Comparison of ENCODE assay signal across 8 cellular contexts in the genomic region with DNA sequence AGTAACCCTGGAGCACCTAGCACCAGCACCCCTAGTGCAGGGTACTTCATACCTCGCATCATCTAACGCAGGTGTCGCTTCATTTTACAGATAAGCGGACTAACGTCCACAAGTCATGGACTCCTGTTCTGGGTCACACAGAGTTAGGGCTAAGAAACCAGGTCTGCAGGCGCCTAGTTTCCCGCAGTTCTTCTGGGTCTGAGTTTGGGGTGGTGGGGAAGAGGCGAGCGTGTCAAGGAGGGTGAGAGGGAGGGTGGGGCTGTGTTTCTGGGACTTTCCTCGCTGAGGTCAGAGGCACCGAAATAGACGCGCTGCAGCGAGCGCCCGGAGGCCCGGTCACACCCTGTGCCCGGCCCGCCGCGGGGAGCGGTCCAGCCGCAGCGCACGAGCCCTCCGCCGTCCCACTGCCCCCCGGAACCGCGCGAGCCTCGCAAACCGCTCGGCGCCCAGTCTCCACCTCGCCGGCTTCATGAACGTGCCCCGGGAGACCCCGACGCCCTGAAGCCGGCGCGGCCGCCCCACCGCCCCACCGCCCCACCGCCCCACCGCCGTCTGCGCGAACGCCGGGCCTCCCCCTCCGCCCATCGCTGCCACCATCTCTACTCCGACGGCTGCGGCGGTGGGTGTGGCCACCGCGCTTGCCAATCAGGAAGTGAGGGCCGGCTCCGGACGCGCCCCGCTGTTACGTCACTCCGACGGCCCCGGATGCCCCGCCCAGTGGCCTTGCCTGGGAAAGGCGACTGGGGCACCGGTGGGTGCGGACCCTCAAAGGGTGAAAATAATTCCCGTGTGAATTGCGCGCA. TPM values are rescaled to one million over a fixed set of nuclear protein-coding genes. Genes with fewer than 3 reads are reported as not detected.
DNase-seq lines count a peak whose midpoint lies in the region; ATAC-seq and TF ChIP-seq lines count a peak whose summit lies in the region.

No MANE protein-coding gene starts in this region.

- peak; percentile 54 to 74 for TF ChIP-seq POLR2A in uterus (IDR thresholded peaks at IDR 0.05)

- no peaks in the 10 kb centered on the region for H3K27me3 ChIP-seq in right cardiac atrium (ENCODE audit: control insufficient read depth, insufficient read depth)
- H3K27me3 ChIP-seq in uterus: no peaks in the 10 kb centered on the region

- ATAC-seq in HG02588 (IDR thresholded peaks at IDR 0.05; ENCODE audit: unreplicated experiment) (peak; percentile 66), right cardiac atrium (peak; percentile 83 to 90)

- no peaks in the 10 kb centered on the region for H3K36me3 ChIP-seq in uterus

- peaks cover 54% of the 10 kb centered on the region for H3K4me1 Mint-ChIP-seq in T-helper 2 cell treated with Interferon-gamma antibody and Interleukin-4, amounts not matched to agents 5 μg/mL and 100 μg/mL, for 36 hours (ENCODE audit: low read depth)

- 5% methylated on average over 78 of the region's 78 CpGs for WGBS in right cardiac atrium

- H3K9me3 ChIP-seq in right cardiac atrium (ENCODE audit: control insufficient read depth, low read length) (no peaks in the 10 kb centered on the region), uterus (no peaks in the 10 kb centered on the region)

- peak overlapping the region; percentile 99 for H3K27ac Mint-ChIP-seq in T-helper 2 cell treated with Interferon-gamma antibody and Interleukin-4, amounts not matched to agents 5 μg/mL and 100 μg/mL, for 36 hours

- peak; percentile 93 for DNase-seq in GM10266 (ENCODE audit: extremely low spot score)
- peak; percentile 90 for DNase-seq in NCI-H1105 (lab: John Stamatoyannopoulos, UW)
- peak; percentile 90 for DNase-seq in T-helper 2 cell treated with Interferon-gamma antibody and Interleukin-4, amounts not matched to agents 5 μg/mL and 100 μg/mL, for 36 hours (ENCODE audit: low spot score)
- peak; percentile 95 to 98 (median 98) for DNase-seq in right cardiac atrium
- DNase-seq in putamen (ENCODE audit: low spot score): peak; percentile 74
- peak; percentile 90 to 93 for DNase-seq in uterus

- H3K27ac ChIP-seq in angular gyrus (ENCODE audit: low read depth, low read length) (peak overlapping the region; percentile 62), right cardiac atrium (ENCODE audit: low read length) (peak overlapping the region; percentile 93), uterus (peak overlapping the region; percentile 92)

- TF ChIP-seq CTCF in GM10266 (IDR thresholded peaks at IDR 0.05; ENCODE audit: control insufficient read depth, insufficient read depth, low read depth, missing control alignments) (no peak), uterus (IDR thresholded peaks at IDR 0.05) (peak in 1 of 4 experiments; percentile 27)

- no peaks in the 10 kb centered on the region for H3K36me3 Mint-ChIP-seq in T-helper 2 cell treated with Interferon-gamma antibody and Interleukin-4, amounts not matched to agents 5 μg/mL and 100 μg/mL, for 36 hours (ENCODE audit: low read depth)

- intact Hi-C loops in right cardiac atrium (cut with DNase I) (loop anchor here in 3 of 4 donors (5.0 to 10.0 kb wide), 4 partner anchors 42 to 365 kb away; a partner anchor contains a TSS), uterus (cut with DNase I; ENCODE audit: low total_unique reads) (loop anchor here (5.0 to 10.0 kb wide), 3 partner anchors 55 to 355 kb away; a partner anchor contains a TSS)

- peak overlapping the region; percentile 60 for H3K4me3 ChIP-seq in right cardiac atrium (ENCODE audit: low read length)
- peak overlapping the region; percentile 23 to 66 for H3K4me3 ChIP-seq in uterus

- H3K9me3 Mint-ChIP-seq in T-helper 2 cell treated with Interferon-gamma antibody and Interleukin-4, amounts not matched to agents 5 μg/mL and 100 μg/mL, for 36 hours: no peaks in the 10 kb centered on the region

- peak overlapping the region; percentile 93 for H3K4me3 Mint-ChIP-seq in T-helper 2 cell treated with Interferon-gamma antibody and Interleukin-4, amounts not matched to agents 5 μg/mL and 100 μg/mL, for 36 hours

- H3K4me1 ChIP-seq in right cardiac atrium (ENCODE audit: control insufficient read depth, insufficient read depth, low read length) (peaks cover 22% of the 10 kb centered on the region), uterus (peaks cover 0 to 3% of the 10 kb centered on the region in 2 donors)

- H3K27me3 Mint-ChIP-seq in T-helper 2 cell treated with Interferon-gamma antibody and Interleukin-4, amounts not matched to agents 5 μg/mL and 100 μg/mL, for 36 hours (ENCODE audit: low read depth): no peaks in the 10 kb centered on the region

RNA-seq across cellular contexts. Expression of a gene that starts 12.3 kb away (rescaled TPM):
- total RNA-seq in right cardiac atrium (100 to 1,000 TPM in 1 of 4 donors, 10 to 100 TPM in 3; 46.2 to 145 (median 57.8) TPM), uterus (100 to 1,000 TPM in 1 of 4 donors, 10 to 100 TPM in 3; 64.4 to 103 (median 79.5) TPM)
- polyA plus RNA-seq in right cardiac atrium: 68.1 TPM

RNA-seq across cellular contexts. Expression of a gene that starts 24.7 kb away (rescaled TPM):
- 10 to 100 TPM in 1 of 4 donors, 1 to 10 TPM in 3; 3.2 to 12.6 (median 5.1) TPM for total RNA-seq in right cardiac atrium
- polyA plus RNA-seq in right cardiac atrium: 3.5 TPM
- 10 to 100 TPM in 3 of 4 donors, 1 to 10 TPM in 1; 3.0 to 35.9 (median 18.8) TPM for total RNA-seq in uterus

RNA-seq across cellular contexts. Expression of a gene that starts 55.8 kb away (rescaled TPM):
- total RNA-seq in right cardiac atrium (10 to 100 TPM; 40.4 to 53.5 (median 50.6) TPM), uterus (100 to 1,000 TPM in 1 of 4 donors, 10 to 100 TPM in 3; 11.2 to 179 (median 50.7) TPM)
- 26.3 TPM for polyA plus RNA-seq in right cardiac atrium

Comparison
In these comparisons a context has a peak if more than half of its experiments do, and no peak if none do; other contexts are left out.
1. Peak in every context shown above with its lines: DNase-seq, ATAC-seq, H3K4me3 ChIP-seq and H3K27ac ChIP-seq.